ENCODE assay signal across 15 cellular contexts in the genomic region with DNA sequence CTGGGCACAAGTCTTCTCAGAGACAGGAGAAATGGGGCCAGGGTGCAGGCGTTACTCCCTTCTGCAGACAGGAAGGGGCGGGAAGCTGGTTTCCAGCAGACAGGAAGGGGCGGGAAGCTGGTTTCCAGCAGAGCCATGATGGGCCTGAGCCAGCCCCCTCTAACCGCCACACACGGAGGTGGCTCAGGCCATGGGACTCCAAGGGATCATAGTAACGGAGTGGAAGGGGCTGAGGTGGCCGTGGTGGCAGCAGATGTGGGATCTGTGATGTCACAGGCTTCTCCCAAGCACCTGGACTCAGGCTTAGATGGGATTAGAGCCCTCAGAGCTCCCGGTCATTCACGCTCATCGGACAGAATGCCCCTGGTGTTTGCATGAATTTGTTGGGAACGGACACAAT.
"Had no signal": no experiment of that assay in that cellular context is flagged by ENCODE, and none has a peak within 500 bp of the region (broad histone marks: within the 10 kb centered on the region; RNA-seq: fewer than 3 reads in every experiment).

No MANE protein-coding gene starts in this region.

- H3K27me3 ChIP-seq: colonic mucosa, spleen, tibial nerve had no signal

- H3K4me1 ChIP-seq: colonic mucosa, heart left ventricle, spleen, tibial nerve had no signal

- H3K9me3 ChIP-seq: colonic mucosa, neutrophil had no signal

- ATAC-seq: esophagus mucosa; heart left ventricle; left colon; sciatic nerve; stimulated activated memory B cell treated with anti-CD40 and anti-IgM and Interleukin-4, amounts not matched to agents 10 μg/mL and 1 μg/mL and 100 μg/mL, for 72 hours had no signal

- DNase-seq: colonic mucosa; effector CD8-positive, alpha-beta T cell; heart left ventricle; hippocampal formation; left colon; naive B cell; spleen; stimulated activated CD4-positive, alpha-beta T cell treated with anti-CD3 and anti-CD28 coated beads, Interleukin-15, amount 100 ng/mL, for 24 hours; stimulated activated CD4-positive, alpha-beta T cell treated with anti-CD3 and anti-CD28 coated beads, Interleukin-1b, Interleukin-23, amount 100 ng/mL, for 48 hours; stimulated activated CD4-positive, alpha-beta T cell treated with anti-CD3 and anti-CD28 coated beads, Interleukin-4, amount 100 ng/mL, for 24 hours had no signal

- H3K4me3 ChIP-seq: colonic mucosa, heart left ventricle, spleen, tibial nerve had no signal

- H3K36me3 ChIP-seq: colonic mucosa, heart left ventricle, neutrophil, spleen, tibial nerve had no signal

- H3K27ac ChIP-seq: colonic mucosa, heart left ventricle, neutrophil, spleen, tibial nerve had no signal
